In the genomic region with DNA sequence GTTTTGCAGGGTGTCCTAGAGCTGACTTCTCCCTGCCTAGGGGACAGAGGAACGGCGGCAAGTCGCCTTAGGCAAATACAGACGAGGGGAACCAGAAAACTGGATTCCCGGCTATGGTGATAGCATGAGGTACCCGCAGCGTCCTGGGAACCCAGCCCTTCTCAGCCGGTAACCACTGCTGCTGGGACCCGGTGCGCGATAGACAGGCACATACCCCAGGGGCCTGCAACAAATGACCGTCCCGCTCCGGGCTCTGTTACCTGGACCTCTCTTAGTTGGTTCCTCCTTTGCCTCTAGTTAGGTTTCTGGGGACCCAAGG, we compare ENCODE assay signal across 8 cellular contexts. TPM values are rescaled to one million over a fixed set of nuclear protein-coding genes. Genes with fewer than 3 reads are reported as not detected.
DNase-seq lines count a peak whose midpoint lies in the region; ATAC-seq and TF ChIP-seq lines count a peak whose summit lies in the region.

No MANE protein-coding gene starts in this region.

- H3K9me3 Mint-ChIP-seq in activated naive CD4-positive, alpha-beta T cell treated with anti-CD3 and anti-CD28 coated beads for 36 hours, result no peaks in the 10 kb centered on the region
- peaks cover 0 to 5% (median 0%) of the 10 kb centered on the region in 3 donors for H3K9me3 Mint-ChIP-seq in IgD-negative memory B cell
- H3K9me3 Mint-ChIP-seq in nephron, result peaks cover 2% of the 10 kb centered on the region

- TF ChIP-seq CTCF in dorsolateral prefrontal cortex (IDR thresholded peaks at IDR 0.05 in 54 of 56, conservative IDR thresholded peaks at IDR 0.05 in 2 of 56; ENCODE audit: low read depth in 1 of 56, partially characterized antibody in 56 of 56), result peak in 12 of 56 donors; percentile 1 to 38 (median 18)
- no peak for TF ChIP-seq CTCF in nephron (IDR thresholded peaks at IDR 0.05; ENCODE audit: unreplicated experiment in 3 of 3)
- no peak for TF ChIP-seq CTCF in GM10248 (IDR thresholded peaks at IDR 0.05; ENCODE audit: control extremely low read depth, extremely low read depth, low read depth, missing control alignments)

- H3K4me1 Mint-ChIP-seq in activated naive CD4-positive, alpha-beta T cell treated with anti-CD3 and anti-CD28 coated beads for 36 hours (ENCODE audit: low read depth), result peaks cover 27% of the 10 kb centered on the region
- H3K4me1 Mint-ChIP-seq in IgD-negative memory B cell (peaks cover 8 to 18% (median 10%) of the 10 kb centered on the region in 3 donors), nephron (peaks cover 35% of the 10 kb centered on the region)

- peaks cover 29% of the 10 kb centered on the region for H3K27me3 Mint-ChIP-seq in activated naive CD4-positive, alpha-beta T cell treated with anti-CD3 and anti-CD28 coated beads for 36 hours (ENCODE audit: low read depth)
- peaks cover 40% of the 10 kb centered on the region for H3K27me3 Mint-ChIP-seq in IgD-negative memory B cell
- H3K27me3 Mint-ChIP-seq in nephron (ENCODE audit: low read depth), result peaks cover 45% of the 10 kb centered on the region

- peaks cover 3% of the 10 kb centered on the region for H3K36me3 Mint-ChIP-seq in activated naive CD4-positive, alpha-beta T cell treated with anti-CD3 and anti-CD28 coated beads for 36 hours (ENCODE audit: low read depth)
- H3K36me3 Mint-ChIP-seq in IgD-negative memory B cell (no peaks in the 10 kb centered on the region), nephron (ENCODE audit: low read depth) (no peaks in the 10 kb centered on the region)

- intact Hi-C loops in activated naive CD4-positive, alpha-beta T cell treated with anti-CD3 and anti-CD28 coated beads for 36 hours (cut with micrococcal nuclease), result loop anchor here (1.0 to 2.0 kb wide), 5 partner anchors 46 to 245 kb away; a partner anchor contains a TSS
- intact Hi-C loops in dorsolateral prefrontal cortex (cut with DNase I), result loop anchor here (1.0 to 5.0 kb wide), 7 partner anchors 47 to 245 kb away; no protein-coding TSS in a partner anchor

- peak overlapping the region in 54 of 59 donors; percentile 2 to 90 (median 78) for H3K27ac ChIP-seq in dorsolateral prefrontal cortex

- DNase-seq in activated naive CD4-positive, alpha-beta T cell treated with anti-CD3 and anti-CD28 coated beads for 36 hours, result no peak
- DNase-seq in activated naive CD4-positive, alpha-beta T cell treated with anti-CD3 and anti-CD28 coated beads, Interleukin-2, amount 50 U/mL, for 16 hours, result no peak
- DNase-seq in dorsolateral prefrontal cortex (peak in 2 of 10 donors; percentile 12 to 30), hepatic stellate cell (ENCODE audit: low spot score) (no peak), GM10248 (ENCODE audit: extremely low spot score) (no peak)

- CTCF ChIA-PET in activated naive CD4-positive, alpha-beta T cell treated with anti-CD3 and anti-CD28 coated beads for 36 hours (lab: Charles Lee), result interaction anchor here (0.7 to 3.1 kb wide), 6 partner anchors 35 to 243 kb away, joined by 3 to 14 read pairs (median 3); no protein-coding TSS in a partner anchor
- CTCF ChIA-PET in GM10248 (lab: Yijun Ruan, JAX), result no interaction called here

- peak overlapping the region; percentile 76 for H3K4me3 Mint-ChIP-seq in activated naive CD4-positive, alpha-beta T cell treated with anti-CD3 and anti-CD28 coated beads for 36 hours
- H3K4me3 Mint-ChIP-seq in IgD-negative memory B cell (peak overlapping the region; percentile 38 to 83 (median 80)), nephron (peak overlapping the region; percentile 74 to 81 (median 81))

- H3K4me3 ChIP-seq in dorsolateral prefrontal cortex, result peak overlapping the region; percentile 31 to 84 (median 69)

- ATAC-seq in HG02642 (IDR thresholded peaks at IDR 0.05; ENCODE audit: poor library complexity, unreplicated experiment), result no peak

- peaks cover 0 to 17% (median 0%) of the 10 kb centered on the region in 45 donors for H3K27me3 ChIP-seq in dorsolateral prefrontal cortex

- POLR2A ChIA-PET in GM10248 (lab: Yijun Ruan, JAX), result no interaction called here

- no peak overlapping the region for H3K27ac Mint-ChIP-seq in activated naive CD4-positive, alpha-beta T cell treated with anti-CD3 and anti-CD28 coated beads for 36 hours
- no peak overlapping the region for H3K27ac Mint-ChIP-seq in IgD-negative memory B cell
- H3K27ac Mint-ChIP-seq in nephron, result peak overlapping the region; percentile 6 to 71 (median 49)

RNA-seq across cellular contexts. Expression of a gene that starts 0.6 kb away (rescaled TPM):
- total RNA-seq in activated naive CD4-positive, alpha-beta T cell treated with anti-CD3 and anti-CD28 coated beads for 36 hours, result 10 to 100 TPM; 64.6 to 69.5 TPM
- 2.9 TPM for polyA plus RNA-seq in IgD-negative memory B cell
- total RNA-seq in dorsolateral prefrontal cortex, result 100 to 1,000 TPM in 92 of 120 experiments, 10 to 100 TPM in 28; 66.5 to 251 (median 114) TPM

Comparison
In these comparisons a context has a peak if more than half of its experiments do, and no peak if none do; other contexts are left out.
1. H3K27ac Mint-ChIP-seq: peak in nephron (3 of 3); none in activated naive CD4-positive, alpha-beta T cell treated with anti-CD3 and anti-CD28 coated beads for 36 hours (single experiment) and IgD-negative memory B cell (0 of 3).
2. Peak in every context shown above with its lines, with median percentiles within 50 percentile points of each other: H3K4me3 Mint-ChIP-seq.